ENCODE assay signal across 21 cellular contexts in the genomic region with DNA sequence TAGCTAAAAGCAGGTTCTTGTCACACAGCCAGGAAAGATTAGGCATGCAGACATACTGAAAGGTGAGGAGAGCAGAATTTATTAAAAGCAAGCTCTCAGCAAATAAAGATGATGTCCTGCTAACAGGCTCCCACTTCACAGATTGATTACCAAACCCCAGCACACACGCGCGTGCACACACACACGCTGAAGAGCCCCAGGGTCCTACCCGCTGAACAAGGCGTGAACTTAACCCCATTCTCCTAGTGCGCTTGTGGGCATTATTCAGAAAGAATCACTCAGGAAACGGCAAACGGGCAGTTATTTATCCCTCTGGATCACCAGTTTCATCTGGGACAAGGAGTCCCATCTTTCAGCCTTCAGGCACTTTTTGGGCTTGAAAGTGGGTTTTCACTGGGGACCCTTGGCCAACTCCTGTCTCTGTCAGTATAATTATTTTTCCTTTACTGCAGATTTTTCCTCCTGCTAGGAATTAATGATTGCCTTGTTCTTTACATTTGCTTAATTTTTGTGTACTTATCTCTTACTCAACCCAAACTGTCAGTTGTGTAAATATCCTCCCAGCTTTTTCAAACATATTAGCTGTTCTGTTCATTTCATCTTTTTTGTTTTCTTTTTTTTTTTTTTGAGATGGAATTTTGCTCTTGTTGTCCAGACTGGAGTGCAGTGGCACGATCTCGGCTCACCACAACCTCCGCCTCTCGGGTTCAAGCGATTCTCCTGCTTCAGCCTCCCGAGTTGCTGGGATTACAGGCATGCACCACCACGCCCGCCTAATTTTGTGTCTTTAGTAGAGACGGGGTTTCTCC.
"Had no signal": no experiment of that assay in that cellular context is flagged by ENCODE, and none has a peak within 500 bp of the region (broad histone marks: within the 10 kb centered on the region; RNA-seq: fewer than 3 reads in every experiment).

No MANE protein-coding gene starts in this region.

- ATAC-seq: activated naive CD4-positive, alpha-beta T cell treated with anti-CD3 and anti-CD28 coated beads, Interleukin-2, amount 50 U/mL, for 72 hours; esophagus mucosa; naive thymus-derived CD4-positive, alpha-beta T cell; WTC11 had no signal

- FAIRE-seq: endothelial cell of umbilical vein, frontal cortex, keratinocyte had no signal

- DNase-seq: activated gamma-delta T cell treated with Interleukin-2 at 50 U/mL for 16 hours; activated T-cell treated with anti-CD3 and anti-CD28 coated beads, Interleukin-2, amount 50 U/mL, for 1 hour; aorta; dermis blood vessel endothelial cell; effector memory CD4-positive, alpha-beta T cell; naive thymus-derived CD4-positive, alpha-beta T cell; occipital lobe; posterior cingulate gyrus; stimulated activated CD4-positive, alpha-beta T cell treated with anti-CD3 and anti-CD28 coated beads, Interleukin-2, amount 100 ng/mL, for 48 hours; stimulated activated CD8-positive, alpha-beta memory T cell treated with anti-CD3 and anti-CD28 coated beads, Interleukin-4, amount 100 ng/mL, for 48 hours; stimulated activated naive CD4-positive, alpha-beta T cell treated with Interleukin-2 at 50 U/mL for 16 hours; T-helper 9 cell had no signal

- H3K27me3 ChIP-seq: vagina had no signal

- H3K4me3 ChIP-seq: lung, thoracic aorta, vagina had no signal

- H3K9me3 ChIP-seq: thoracic aorta, vagina had no signal

- H3K27ac ChIP-seq: thoracic aorta, vagina had no signal
